1 cellular context compared by ENCODE assay signal in genomic region chr4:185283723-185284122, GRCh38.
TF ChIP-seq lines count a peak whose summit lies in the region.

No MANE protein-coding gene starts in this region.

TF ChIP-seq in K562, 482 proteins besides CTCF, POLR2A, EP300 and RAD21 (continued from another document):
- TF ChIP-seq, protein P1, sequence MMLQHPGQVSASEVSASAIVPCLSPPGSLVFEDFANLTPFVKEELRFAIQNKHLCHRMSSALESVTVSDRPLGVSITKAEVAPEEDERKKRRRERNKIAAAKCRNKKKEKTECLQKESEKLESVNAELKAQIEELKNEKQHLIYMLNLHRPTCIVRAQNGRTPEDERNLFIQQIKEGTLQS (IDR thresholded peaks at IDR 0.05), result peak; percentile 65
- TF ChIP-seq, protein P1 (CRISPR knock-in tag; conservative IDR thresholded peaks at IDR 0.05), result no peak
- TF ChIP-seq MAFG (tag; conservative IDR thresholded peaks at IDR 0.05) (no peak), SIN3A (IDR thresholded peaks at IDR 0.05; ENCODE audit: borderline replicate concordance in 2 of 2, control insufficient read depth in 1 of 2, low read depth in 2 of 2, low read length in 2 of 2) (no peak), ARNT (IDR thresholded peaks at IDR 0.05) (no peak), HMGN3 (IDR thresholded peaks at IDR 0.05; ENCODE audit: borderline replicate concordance, extremely low read depth, insufficient read length, low read depth, low read length) (no peak), YBX1 (IDR thresholded peaks at IDR 0.05) (no peak), MAFF (IDR thresholded peaks at IDR 0.05; ENCODE audit: low read length) (no peak), CEBPG (CRISPR knock-in tag; IDR thresholded peaks at IDR 0.05) (no peak), CEBPG (tag; conservative IDR thresholded peaks at IDR 0.05 in 1 of 2, IDR thresholded peaks at IDR 0.05 in 1 of 2) (no peak)
